ENCODE assay signal across 8 cellular contexts in genomic region chr1:209805875-209806760, GRCh38. TPM values are rescaled to one million over a fixed set of nuclear protein-coding genes. Genes with fewer than 3 reads are reported as not detected.
DNase-seq lines count a peak whose midpoint lies in the region; ATAC-seq lines count a peak whose summit lies in the region.

Gene IRF6, minus strand, starts transcription at chr1:209806142. Its CDS starts 4,729 bp downstream, at chr1:209801413.

- H3K9ac ChIP-seq in GM23248: peak within 1 kb of the TSS; percentile 62

- peak within 1 kb of the TSS; percentile 62 for H3K4me2 ChIP-seq in GM23248 (ENCODE audit: unreplicated experiment)

- no peaks in the 10 kb centered on the region for H3K36me3 ChIP-seq in GM23248 (ENCODE audit: low read depth)

- no peaks in the 10 kb centered on the region for H3K9me3 ChIP-seq in GM23248 (ENCODE audit: low read depth)

- intact Hi-C loops in left colon (cut with DNase I, micrococcal nuclease): no loop called here

- H3K27me3 ChIP-seq in GM23248 (replicated peaks; ENCODE audit: insufficient read depth): no peaks in the 10 kb centered on the region

- no peaks in the 10 kb centered on the region for H3K79me2 ChIP-seq in GM23248 (ENCODE audit: insufficient read depth)

- peak; percentile 99 for DNase-seq in DMS53 (lab: John Stamatoyannopoulos, UW)
- peak; percentile 78 for DNase-seq in GM23248
- peak; percentile 86 for DNase-seq in NCI-H1105 (lab: John Stamatoyannopoulos, UW)
- peak; percentile 42 to 76 for DNase-seq in activated CD4-positive, alpha-beta T cell treated with anti-CD3 and anti-CD28 coated beads for 4 hours
- peak; percentile 13 for DNase-seq in cortex of kidney (lab: John Stamatoyannopoulos, UW)
- DNase-seq in left colon: peak; percentile 94 to 97
- peak; percentile 62 to 65 for DNase-seq in stimulated activated CD4-positive, alpha-beta T cell treated with anti-CD3 and anti-CD28 coated beads, Interleukin-4, amount 100 ng/mL, for 4 hours
- DNase-seq in DMS 273 (lab: John Stamatoyannopoulos, UW; ENCODE audit: unreplicated experiment): no peak

- H3K4me1 ChIP-seq in GM23248 (ENCODE audit: insufficient read depth): peaks cover 25% of the 10 kb centered on the region

- peaks cover 18% of the 10 kb centered on the region for H3F3A ChIP-seq in GM23248 (ENCODE audit: insufficient read depth)

- H4K20me1 ChIP-seq in GM23248 (ENCODE audit: insufficient read depth): no peaks in the 10 kb centered on the region

- in situ Hi-C loops in GM23248 (cut with MboI): no loop called here

- H3K27ac ChIP-seq in GM23248: peak within 1 kb of the TSS; percentile 45

- ATAC-seq in left colon: peak; percentile 90

- H3K4me3 ChIP-seq in GM23248: peak within 1 kb of the TSS; percentile 64

- no peaks in the 10 kb centered on the region for H3K9me2 ChIP-seq in GM23248 (ENCODE audit: insufficient read depth)

- H2AFZ ChIP-seq in GM23248: peak within 1 kb of the TSS; percentile 80

- 8 to 9% methylated on average over 46 of the region's 46 CpGs for WGBS in GM23248 (ENCODE audit: low coverage in 1 of 2, low lambda C conversion rate in 2 of 2, missing lambda C conversion rate in 2 of 2), 2 experiments

RNA-seq across cellular contexts. Expression of gene IRF6, which starts in this region (rescaled TPM):
- 1.3 and 1.6 TPM in 2 replicates for total RNA-seq in GM23248 (2014; rRNA removed; shearing (Covaris generic))
- 0.84 and 0.86 TPM in 2 replicates for polyA plus RNA-seq in GM23248 (2016; fragmentation: Nextera tagmentation; extraction: Ambion mirVana)
- total RNA-seq in left colon: 100 to 1,000 TPM in 1 of 2 donors, 10 to 100 TPM in 1; 92.8 to 132 TPM

Comparison
In these comparisons a context has a peak if more than half of its experiments do, and no peak if none do; other contexts are left out.
1. RNA of gene IRF6 (total RNA-seq): 92.8 to 132 TPM in left colon; 1.3 to 1.6 TPM in GM23248; every median in the first group is over 10 times any median in the second.